In the genomic region with DNA sequence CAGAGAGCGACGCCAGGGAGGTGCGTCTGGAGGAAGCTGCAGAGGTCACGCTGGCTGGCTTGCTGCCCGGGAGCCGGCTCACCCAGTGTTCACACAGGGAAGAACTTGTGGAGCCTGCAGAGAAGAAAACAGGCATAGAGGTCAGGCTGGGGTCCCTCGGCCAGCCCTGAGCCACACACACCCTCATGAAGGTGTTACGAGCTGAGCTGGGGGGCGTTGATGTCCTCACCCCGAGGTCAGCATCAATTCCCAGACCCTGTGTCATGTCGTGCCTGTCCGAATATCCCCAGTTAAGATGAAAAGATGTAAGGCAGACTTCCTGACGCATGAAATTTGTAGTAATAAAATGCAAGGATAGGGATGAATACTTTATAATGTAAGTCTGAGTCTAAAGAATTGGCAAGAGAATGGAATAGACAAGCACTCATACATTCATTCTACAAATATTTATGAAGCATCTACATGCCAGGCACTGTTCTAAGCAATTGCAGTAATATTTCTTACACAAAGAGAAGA, we compare ENCODE assay signal across 9 cellular contexts.
DNase-seq lines count a peak whose midpoint lies in the region; ATAC-seq and TF ChIP-seq lines count a peak whose summit lies in the region.
"Had no signal": no experiment of that assay in that cellular context is flagged by ENCODE, and none has a peak within 500 bp of the region (broad histone marks: within the 10 kb centered on the region; RNA-seq: fewer than 3 reads in every experiment).

No MANE protein-coding gene starts in this region.

- peaks cover 3% of the 10 kb centered on the region; the same call in 1 of the 2 replicates for H4K20me1 ChIP-seq in IMR-90 (ENCODE audit: insufficient read depth, low read length)

- POLR2A ChIA-PET in IMR-90 (lab: Charles Lee; ENCODE audit: unreplicated experiment) = no interaction called here

- no peak overlapping the region for H4K5ac ChIP-seq in IMR-90 (ENCODE audit: low read depth, low read length)

- H3K4ac ChIP-seq in IMR-90 (ENCODE audit: low read depth, low read length) = 0 out of 2 replicates have a peak overlapping the region, but pooled peaks have one; percentile 17

- no TSS peak for BruUV-seq in IMR-90 (replicated peaks; lab: Mats Ljungman, UMichigan)

- ATAC-seq in IMR-90 (ENCODE audit: low read depth) (peak; percentile 90), GM21390 (IDR thresholded peaks at IDR 0.05; ENCODE audit: unreplicated experiment) (no peak)

- peak; percentile 77 for DNase-seq in IMR-90
- DNase-seq in epithelial cell of esophagus (ENCODE audit: low read depth) = peak; percentile 87
- peak; percentile 66 for DNase-seq in medulla oblongata (ENCODE audit: extremely low spot score)
- peak; percentile 32 to 79 for DNase-seq in tibial artery
- no peak for DNase-seq in stimulated activated naive CD4-positive, alpha-beta T cell (lab: John Stamatoyannopoulos, UW)
- no peak for DNase-seq in activated CD8-positive, alpha-beta memory T cell treated with anti-CD3 and anti-CD28 coated beads, Interleukin-2, amount 50 U/mL, for 48 hours
- no peak for DNase-seq in AML-193 (lab: John Stamatoyannopoulos, UW)

- H4K91ac ChIP-seq in IMR-90 (ENCODE audit: insufficient read depth, low read depth, low read length) = 0 out of 2 replicates have a peak overlapping the region, but pooled peaks have one; percentile 5

- no peak for TF ChIP-seq POLR2A in IMR-90 (IDR thresholded peaks at IDR 0.05; ENCODE audit: low read depth, low read length)

- peak overlapping the region; percentile 50; the same call in 1 of the 2 replicates for H3K4me2 ChIP-seq in IMR-90 (ENCODE audit: low read depth, low read length)

- TF ChIP-seq RAD21 in IMR-90 (IDR thresholded peaks at IDR 0.05; ENCODE audit: low read length) = no peak

- in situ Hi-C loops in IMR-90 (cut with MboI; ENCODE audit: low sequenced_read_pairs) = no loop called here

- H3K36me3 ChIP-seq in IMR-90 (ENCODE audit: control insufficient read depth, insufficient read depth, low read length) (peaks cover 13% of the 10 kb centered on the region), tibial artery (peaks cover 20 to 54% (median 38%) of the 10 kb centered on the region in 3 donors)

- H3K27ac ChIP-seq in IMR-90 (ENCODE audit: insufficient read depth, low read length) (no peak overlapping the region), tibial artery (peak overlapping the region; percentile 22 to 61)
- H3K27ac ChIP-seq: SJSA1 had no signal

- no peak overlapping the region for H2BK15ac ChIP-seq in IMR-90 (ENCODE audit: low read depth, low read length)

- TF ChIP-seq CTCF in IMR-90 (conservative IDR thresholded peaks at IDR 0.05; ENCODE audit: low read depth, low read length) = no peak
- TF ChIP-seq CTCF in epithelial cell of esophagus (IDR thresholded peaks at IDR 0.05; ENCODE audit: insufficient read depth, low read depth, low read length, missing control alignments) = no peak
- TF ChIP-seq CTCF in tibial artery (IDR thresholded peaks at IDR 0.05) = no peak

- H2AFZ ChIP-seq in IMR-90 (replicated peaks; ENCODE audit: low read length, poor library complexity) = peak overlapping the region; percentile 52

- H2AK5ac ChIP-seq in IMR-90 (ENCODE audit: low read depth, low read length) = no peak overlapping the region

- H2BK20ac ChIP-seq in IMR-90 (ENCODE audit: low read depth, low read length) = no peak overlapping the region

- H3K4me1 ChIP-seq in IMR-90 (ENCODE audit: control insufficient read depth, insufficient read depth, low read length) (peaks cover 6% of the 10 kb centered on the region), tibial artery (peaks cover 0 to 21% (median 14%) of the 10 kb centered on the region in 4 donors)
- H3K4me1 ChIP-seq: SJSA1 had no signal

- intact Hi-C loops in IMR-90 (cut with micrococcal nuclease) (loop anchor here (5.0 kb wide), 1 partner anchor 75 kb away; the partner anchor contains the start of gene USP31), tibial artery (cut with DNase I; ENCODE audit: low total_unique reads) (no loop called here)

- no peak overlapping the region for H3K23ac ChIP-seq in IMR-90 (ENCODE audit: low read depth, low read length)

- no peak overlapping the region for H3K18ac ChIP-seq in IMR-90 (ENCODE audit: low read depth, low read length)

- H3K9ac ChIP-seq in IMR-90 (ENCODE audit: low read depth, low read length) = no peak overlapping the region

- H3K9me3 ChIP-seq in IMR-90 (ENCODE audit: control insufficient read depth, insufficient read depth, low read length) (no peaks in the 10 kb centered on the region), tibial artery (no peaks in the 10 kb centered on the region)
- H3K9me3 ChIP-seq: SJSA1 had no signal

- CTCF ChIA-PET in IMR-90 (lab: Yijun Ruan, JAX) = interaction anchor here (1.0 to 1.8 kb wide), 3 partner anchors 9 to 11 kb away, joined by 3 to 6 read pairs (median 4); no protein-coding TSS in a partner anchor

- peaks cover 8% of the 10 kb centered on the region for H3K9me1 ChIP-seq in IMR-90 (ENCODE audit: insufficient read depth, low read length)

- dilution Hi-C loops in IMR-90 (cut with HindIII; ENCODE audit: low sequenced_read_pairs, unreplicated experiment) = no loop called here

- no peak overlapping the region for H2AK9ac ChIP-seq in IMR-90 (replicated peaks; ENCODE audit: low read depth, low read length, poor library complexity)

- no peaks in the 10 kb centered on the region for H3K27me3 ChIP-seq in IMR-90 (ENCODE audit: control insufficient read depth, insufficient read depth, low read length)
- H3K27me3 ChIP-seq in tibial artery = no peaks in the 10 kb centered on the region
- H3K27me3 ChIP-seq: SJSA1 had no signal

- H3K4me3 ChIP-seq in IMR-90 (ENCODE audit: insufficient read depth, low read depth, low read length) (no peak overlapping the region), epithelial cell of esophagus (ENCODE audit: low read length) (no peak overlapping the region), tibial artery (peak overlapping the region in 1 of 2 donors; percentile 35)
- H3K4me3 ChIP-seq: SJSA1 had no signal

- peak overlapping the region; percentile 49 for H2BK5ac ChIP-seq in IMR-90 (ENCODE audit: low read depth, low read length, poor library complexity, severe bottlenecking)

- no peak overlapping the region for H4K8ac ChIP-seq in IMR-90 (ENCODE audit: low read depth in 2 of 2, low read length in 2 of 2)

- no peak overlapping the region for H3K14ac ChIP-seq in IMR-90 (replicated peaks; ENCODE audit: low read depth, low read length)

- no peak overlapping the region for H3K56ac ChIP-seq in IMR-90 (ENCODE audit: extremely low read depth, insufficient read depth, low read length)

- H3K79me1 ChIP-seq in IMR-90 (ENCODE audit: low read depth in 1 of 2, low read length in 2 of 2) = no peaks in the 10 kb centered on the region; a peak in 1 of 4 replicates

- 60% methylated on average over 3 of the region's 13 CpGs; no CpG with 5 or more reads in 1 of the 2 experiments for WGBS in IMR-90 (ENCODE audit: extremely low coverage in 2 of 2, insufficient read length in 1 of 2), 2 experiments

- H2BK120ac ChIP-seq in IMR-90 (ENCODE audit: low read depth, low read length) = no peak overlapping the region

TF ChIP-seq in IMR-90, 13 proteins besides CTCF, POLR2A, EP300 and RAD21:
- TF ChIP-seq MXI1 (IDR thresholded peaks at IDR 0.05; ENCODE audit: borderline replicate concordance, low read depth, low read length) (peak; percentile 40; the same call in 1 of the 2 replicates), MAFK (IDR thresholded peaks at IDR 0.05; ENCODE audit: low read depth, low read length) (no peak)
- TF ChIP-seq, protein P1, sequence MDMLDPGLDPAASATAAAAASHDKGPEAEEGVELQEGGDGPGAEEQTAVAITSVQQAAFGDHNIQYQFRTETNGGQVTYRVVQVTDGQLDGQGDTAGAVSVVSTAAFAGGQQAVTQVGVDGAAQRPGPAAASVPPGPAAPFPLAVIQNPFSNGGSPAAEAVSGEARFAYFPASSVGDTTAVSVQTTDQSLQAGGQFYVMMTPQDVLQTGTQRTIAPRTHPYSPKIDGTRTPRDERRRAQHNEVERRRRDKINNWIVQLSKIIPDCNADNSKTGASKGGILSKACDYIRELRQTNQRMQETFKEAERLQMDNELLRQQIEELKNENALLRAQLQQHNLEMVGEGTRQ (IDR thresholded peaks at IDR 0.05; ENCODE audit: low read depth, low read length) = no peak
- TF ChIP-seq, protein P2, sequence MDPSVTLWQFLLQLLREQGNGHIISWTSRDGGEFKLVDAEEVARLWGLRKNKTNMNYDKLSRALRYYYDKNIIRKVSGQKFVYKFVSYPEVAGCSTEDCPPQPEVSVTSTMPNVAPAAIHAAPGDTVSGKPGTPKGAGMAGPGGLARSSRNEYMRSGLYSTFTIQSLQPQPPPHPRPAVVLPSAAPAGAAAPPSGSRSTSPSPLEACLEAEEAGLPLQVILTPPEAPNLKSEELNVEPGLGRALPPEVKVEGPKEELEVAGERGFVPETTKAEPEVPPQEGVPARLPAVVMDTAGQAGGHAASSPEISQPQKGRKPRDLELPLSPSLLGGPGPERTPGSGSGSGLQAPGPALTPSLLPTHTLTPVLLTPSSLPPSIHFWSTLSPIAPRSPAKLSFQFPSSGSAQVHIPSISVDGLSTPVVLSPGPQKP (IDR thresholded peaks at IDR 0.05; ENCODE audit: borderline replicate concordance, low read depth, low read length) = no peak
TF ChIP-seq in IMR-90: peak in this region for 1.

Comparison
In these comparisons a context has a peak if more than half of its experiments do, and no peak if none do; other contexts are left out.
1. DNase-seq: peak in IMR-90 (single experiment), epithelial cell of esophagus (single experiment), medulla oblongata (single experiment) and tibial artery (2 of 2); none in stimulated activated naive CD4-positive, alpha-beta T cell (0 of 6), activated CD8-positive, alpha-beta memory T cell treated with anti-CD3 and anti-CD28 coated beads, Interleukin-2, amount 50 U/mL, for 48 hours (single experiment) and AML-193 (0 of 2).